In genomic region chr1:100298512-100298911, GRCh38 we compare ENCODE assay signal across 24 cellular contexts. TPM values are rescaled to one million over a fixed set of nuclear protein-coding genes. Genes with fewer than 3 reads are reported as not detected.
DNase-seq lines count a peak whose midpoint lies in the region; ATAC-seq, FAIRE-seq and TF ChIP-seq lines count a peak whose summit lies in the region.
"Had no signal": no experiment of that assay in that cellular context is flagged by ENCODE, and none has a peak within 500 bp of the region (broad histone marks: within the 10 kb centered on the region; RNA-seq: fewer than 3 reads in every experiment).

No MANE protein-coding gene starts in this region.

- in situ Hi-C loops in GM12878 (cut with MboI), result no loop called here

- H3F3A ChIP-seq in SK-N-SH (replicated peaks; ENCODE audit: insufficient read depth), result no peaks in the 10 kb centered on the region

- TF ChIP-seq EP300 in SK-N-SH (IDR thresholded peaks at IDR 0.05; ENCODE audit: borderline replicate concordance in 1 of 2, low read depth in 1 of 2, low read length in 1 of 2) (no peak), GM12878 (IDR thresholded peaks at IDR 0.05; ENCODE audit: borderline replicate concordance in 1 of 2, control insufficient read depth in 1 of 2, low read depth in 2 of 2, low read length in 2 of 2) (no peak), gastroesophageal sphincter (IDR thresholded peaks at IDR 0.05) (no peak)

- SMC1A ChIA-PET in GM12878 (lab: Charles Lee; ENCODE audit: uncharacterized antibody, unreplicated experiment), result interaction anchor here (1.0 to 1.4 kb wide), 2 partner anchors 57 to 158 kb away, joined by 3 read pairs; no protein-coding TSS in a partner anchor

- H3K9me3 Mint-ChIP-seq in nephron progenitor cell, result peaks cover 4% of the 10 kb centered on the region
- H3K9me3 Mint-ChIP-seq: HFFc6 had no signal

- H3K27me3 ChIP-seq in SK-N-SH (ENCODE audit: insufficient read depth), result no peaks in the 10 kb centered on the region
- H3K27me3 ChIP-seq in GM12878 (replicated peaks in 1 of 2; ENCODE audit: control insufficient read depth in 2 of 2, insufficient read depth in 2 of 2, low read length in 1 of 2), result no peaks in the 10 kb centered on the region
- H3K27me3 ChIP-seq in gastroesophageal sphincter, result no peaks in the 10 kb centered on the region
- H3K27me3 ChIP-seq: BLaER1 had no signal

- intact Hi-C loops in GM12878 (cut with micrococcal nuclease; ENCODE audit: unreplicated experiment), result no loop called here

- 95% methylated on average over 4 of the region's 4 CpGs for WGBS in SK-N-SH (ENCODE audit: low lambda C conversion rate)
- WGBS in GM12878 (ENCODE audit: insufficient coverage, insufficient replicate concordance, low lambda C conversion rate, missing lambda C conversion rate), result 97% methylated on average over 4 of the region's 4 CpGs
- 87 to 98% methylated on average over 4 of the region's 4 CpGs for WGBS in gastroesophageal sphincter (ENCODE audit: low coverage in 1 of 2), 2 donors

- POLR2A ChIA-PET in SK-N-SH (lab: Yijun Ruan, JAX) (no interaction called here), GM12878 (lab: Charles Lee) (interaction anchor here (1.0 kb wide), 1 partner anchor 9 kb away, joined by 3 read pairs; no protein-coding TSS in a partner anchor)

- no peak for TF ChIP-seq CTCF in SK-N-SH (IDR thresholded peaks at IDR 0.05)
- no peak for TF ChIP-seq CTCF in GM12878 (IDR thresholded peaks at IDR 0.05 in 2 of 3, conservative IDR thresholded peaks at IDR 0.05 in 1 of 3; ENCODE audit: control insufficient read depth in 2 of 3, extremely low read depth in 1 of 3, insufficient read depth in 1 of 3, low read depth in 3 of 3, low read length in 3 of 3)
- TF ChIP-seq CTCF in nephron progenitor cell (IDR thresholded peaks at IDR 0.05), result no peak
- no peak for TF ChIP-seq CTCF in gastroesophageal sphincter (IDR thresholded peaks at IDR 0.05)
- TF ChIP-seq CTCF in coronary artery (IDR thresholded peaks at IDR 0.05), result no peak

- no peaks in the 10 kb centered on the region for H3K36me3 ChIP-seq in SK-N-SH (replicated peaks in 1 of 2; ENCODE audit: control insufficient read depth in 1 of 2, insufficient read depth in 2 of 2, low read length in 1 of 2)
- H3K36me3 ChIP-seq in GM12878 (ENCODE audit: control insufficient read depth in 2 of 2, insufficient read depth in 2 of 2, low read length in 1 of 2), result no peaks in the 10 kb centered on the region
- H3K36me3 ChIP-seq in gastroesophageal sphincter, result peaks cover 0 to 16% of the 10 kb centered on the region in 2 donors

- no peak overlapping the region for H3K4me3 Mint-ChIP-seq in nephron progenitor cell
- H3K4me3 Mint-ChIP-seq: CD14-positive monocyte; CD4-positive, alpha-beta memory T cell; HFFc6; IgD-negative memory B cell had no signal

- H3K9ac ChIP-seq in SK-N-SH (no peak overlapping the region), GM12878 (ENCODE audit: control insufficient read depth, insufficient read depth, low read length) (no peak overlapping the region)
- H3K9ac ChIP-seq: BLaER1 had no signal

- peak; percentile 5 for DNase-seq in SK-N-SH
- DNase-seq in GM12878 (ENCODE audit: low read depth, low spot score), result no peak
- DNase-seq in nephron progenitor cell, result no peak
- DNase-seq in coronary artery (ENCODE audit: low spot score), result no peak
- DNase-seq: CD4-positive, alpha-beta memory T cell; DMS 273 treated with DMSO at 0.1 percent for 48 hours; DMS53; DND-41; EL; HFFc6; KBM-7 had no signal

- BruUV-seq in GM12878 (replicated peaks; lab: Mats Ljungman, UMichigan), result TSS peak; percentile 19

- H3K79me2 ChIP-seq in SK-N-SH (ENCODE audit: insufficient read depth) (no peaks in the 10 kb centered on the region), GM12878 (ENCODE audit: control insufficient read depth, insufficient read depth, low read length) (no peaks in the 10 kb centered on the region)

- H2AFZ ChIP-seq in SK-N-SH (ENCODE audit: low read depth) (no peak overlapping the region), GM12878 (ENCODE audit: control insufficient read depth, low read depth, low read length) (no peak overlapping the region)

- no peak for TF ChIP-seq RAD21 in SK-N-SH (IDR thresholded peaks at IDR 0.05; ENCODE audit: low read length)
- TF ChIP-seq RAD21 in GM12878 (IDR thresholded peaks at IDR 0.05; ENCODE audit: insufficient read depth, low read depth, low read length), result no peak

- TF ChIP-seq POLR2A in GM12878 (IDR thresholded peaks at IDR 0.05; ENCODE audit: low read depth, low read length) (no peak), gastroesophageal sphincter (IDR thresholded peaks at IDR 0.05) (no peak)

- ATAC-seq in SK-N-SH treated with all-trans-retinoic acid at 6 μM for 48 hours (no peak), GM12878 (no peak), gastroesophageal sphincter (no peak), HG02938 (IDR thresholded peaks at IDR 0.05; ENCODE audit: unreplicated experiment) (no peak)
- ATAC-seq: HCT116, HepG2 had no signal

- CTCF ChIA-PET in SK-N-SH (lab: Yijun Ruan, JAX) (interaction anchor here (0.7 to 1.7 kb wide), 2 partner anchors 12 to 52 kb away, joined by 3 to 4 read pairs; no protein-coding TSS in a partner anchor), GM12878 (lab: Yijun Ruan, JAX) (interaction anchor here (1.0 to 1.1 kb wide), 2 partner anchors 9 to 587 kb away, joined by 3 read pairs; no protein-coding TSS in a partner anchor)

- H4K20me1 ChIP-seq in SK-N-SH (ENCODE audit: insufficient read depth) (no peaks in the 10 kb centered on the region), GM12878 (ENCODE audit: control insufficient read depth, insufficient read depth) (no peaks in the 10 kb centered on the region)
- H4K20me1 ChIP-seq: BLaER1 had no signal

- no peak overlapping the region for H3K27ac ChIP-seq in SK-N-SH (ENCODE audit: low read depth in 2 of 2, low read length in 1 of 2)
- H3K27ac ChIP-seq in GM12878 (ENCODE audit: control insufficient read depth, insufficient read depth), result no peak overlapping the region
- H3K27ac ChIP-seq in gastroesophageal sphincter, result no peak overlapping the region
- no peak overlapping the region for H3K27ac ChIP-seq in coronary artery
- H3K27ac ChIP-seq: 22Rv1, BLaER1 had no signal

- H3K27me3 Mint-ChIP-seq in nephron progenitor cell (ENCODE audit: low read depth, poor library complexity), result no peaks in the 10 kb centered on the region
- H3K27me3 Mint-ChIP-seq: CD4-positive, alpha-beta memory T cell; IgD-negative memory B cell had no signal

- H3K9me2 ChIP-seq in SK-N-SH, result no peaks in the 10 kb centered on the region

- FAIRE-seq in GM12878 (lab: Jason Lieb, UNC), result no peak
- FAIRE-seq: GM12891, GM19239, H54, HepG2, HTR-8/SVneo had no signal

- no peaks in the 10 kb centered on the region for H3K4me1 Mint-ChIP-seq in nephron progenitor cell
- H3K4me1 Mint-ChIP-seq: CD14-positive monocyte, IgD-negative memory B cell had no signal

- peak overlapping the region; percentile 5 for H3K27ac Mint-ChIP-seq in nephron progenitor cell
- H3K27ac Mint-ChIP-seq: CD14-positive monocyte, HFFc6 had no signal

- H3K4me2 ChIP-seq in SK-N-SH, result no peak overlapping the region
- no peak overlapping the region for H3K4me2 ChIP-seq in GM12878 (ENCODE audit: control insufficient read depth, insufficient read depth)
- H3K4me2 ChIP-seq: BLaER1 had no signal

- RAD21 ChIA-PET in GM12878 (lab: Charles Lee; ENCODE audit: unreplicated experiment), result interaction anchor here (1.0 kb wide), 1 partner anchor 15 kb away, joined by 3 read pairs; no protein-coding TSS in a partner anchor

- peaks cover 4% of the 10 kb centered on the region for H3K36me3 Mint-ChIP-seq in nephron progenitor cell (ENCODE audit: low read depth)

- H3K4me1 ChIP-seq in SK-N-SH (ENCODE audit: control insufficient read depth in 1 of 2, insufficient read depth in 2 of 2, low read depth in 1 of 2, low read length in 1 of 2) (no peaks in the 10 kb centered on the region), GM12878 (ENCODE audit: control insufficient read depth, insufficient read depth, low read length) (no peaks in the 10 kb centered on the region), gastroesophageal sphincter (no peaks in the 10 kb centered on the region)
- H3K4me1 ChIP-seq: BLaER1 had no signal

- no peaks in the 10 kb centered on the region for H3K9me3 ChIP-seq in SK-N-SH
- H3K9me3 ChIP-seq in GM12878 (replicated peaks; ENCODE audit: control insufficient read depth, insufficient read depth, low read length), result no peaks in the 10 kb centered on the region
- H3K9me3 ChIP-seq in gastroesophageal sphincter, result no peaks in the 10 kb centered on the region
- H3K9me3 ChIP-seq: BLaER1 had no signal

- H3K4me3 ChIP-seq in SK-N-SH (ENCODE audit: low read depth in 2 of 2, low read length in 1 of 2), result no peak overlapping the region
- H3K4me3 ChIP-seq in GM12878, result no peak overlapping the region
- no peak overlapping the region for H3K4me3 ChIP-seq in gastroesophageal sphincter
- no peak overlapping the region for H3K4me3 ChIP-seq in coronary artery
- H3K4me3 ChIP-seq: BLaER1 had no signal

RNA-seq across cellular contexts. Expression of gene RTCA, which starts 32.5 kb away (rescaled TPM):
- 17.3 and 24.3 TPM in 2 replicates for polyA plus RNA-seq in SK-N-SH (2012; rRNA removed)
- polyA plus RNA-seq in SK-N-SH (2012; cell fraction: cytosol; rRNA removed), result 25.1 and 35.4 TPM in 2 replicates
- 24.7 and 31.1 TPM in 2 replicates for polyA plus RNA-seq in SK-N-SH (2012; cell fraction: nucleus; rRNA removed)
- 47.0 and 52.6 TPM in 2 replicates for total RNA-seq in GM12878 (2013; cell fraction: nucleolus; rRNA removed)
- 37.1 and 39.3 TPM in 2 replicates for total RNA-seq in GM12878 (2014; rRNA removed)
- total RNA-seq in GM12878 (2014; rRNA removed; fragmentation: Illumina TruSeq; extraction: Trizol), result 31.3 and 34.5 TPM in 2 replicates
- total RNA-seq in GM12878 (2021), result 36.3 and 37.3 TPM in 2 replicates
- 23.2 TPM for polyA plus RNA-seq in GM12878 (2011; ENCODE audit: low read depth)
- polyA plus RNA-seq in GM12878 (2011; rRNA removed), result 46.5 and 71.3 TPM in 2 replicates
- polyA plus RNA-seq in GM12878 (2011; cell fraction: cytosol; rRNA removed), result 18.6 and 21.5 TPM in 2 replicates
- 26.3 and 27.4 TPM in 2 replicates for polyA plus RNA-seq in GM12878 (2011; cell fraction: nucleus; rRNA removed)
- polyA plus RNA-seq in GM12878 (2012), result 34.4 and 38.7 TPM in 2 replicates
- polyA plus RNA-seq in GM12878 (2014; fragmentation: Illumina TruSeq; extraction: Trizol), result 29.2 and 41.4 TPM in 2 replicates
- 10 to 100 TPM; 10.3 to 23.6 TPM for polyA plus RNA-seq in GM12878 (2014; fragmentation: Nextera tagmentation; extraction: Ambion mirVana)
- 37.4 and 37.8 TPM in 2 replicates for polyA plus RNA-seq in GM12878 (2014; rRNA removed)
- polyA plus RNA-seq in GM12878 (2016; fragmentation: Nextera tagmentation; extraction: Ambion mirVana), result 10 to 100 TPM; 59.4 to 63.5 TPM
- 20.1 and 31.5 TPM in 2 replicates for polyA minus RNA-seq in GM12878 (2011; rRNA and poly(A)+ RNA removed)
- 11.1 and 12.8 TPM in 2 replicates for polyA minus RNA-seq in GM12878 (2011; cell fraction: cytosol; rRNA and poly(A)+ RNA removed)
- polyA minus RNA-seq in GM12878 (2011; cell fraction: nucleus; rRNA and poly(A)+ RNA removed), result 30.1 and 50.8 TPM in 2 replicates
- total RNA-seq in gastroesophageal sphincter, result 10 to 100 TPM; 13.2 to 27.1 (median 17.7) TPM

RNA-seq across cellular contexts. Expression of gene DBT, which starts 48.9 kb away (rescaled TPM):
- polyA plus RNA-seq in SK-N-SH (2012; rRNA removed) (2.0 and 3.6 TPM in 2 replicates), GM12878 (2011; rRNA removed) (15.9 and 29.6 TPM in 2 replicates), GM12878 (2014; fragmentation: Illumina TruSeq; extraction: Trizol) (8.8 and 9.8 TPM in 2 replicates), GM12878 (2014; fragmentation: Nextera tagmentation; extraction: Ambion mirVana) (1 to 10 TPM; 2.1 to 3.0 TPM), GM12878 (2014; rRNA removed) (3.2 and 4.3 TPM in 2 replicates), GM12878 (2016; fragmentation: Nextera tagmentation; extraction: Ambion mirVana) (1 to 10 TPM; 6.7 to 7.1 TPM)
- 2.8 and 3.5 TPM in 2 replicates for polyA plus RNA-seq in SK-N-SH (2012; cell fraction: cytosol; rRNA removed)
- polyA plus RNA-seq in SK-N-SH (2012; cell fraction: nucleus; rRNA removed), result 1.9 and 5.3 TPM in 2 replicates
- 13.7 and 18.2 TPM in 2 replicates for total RNA-seq in GM12878 (2013; cell fraction: nucleolus; rRNA removed)
- total RNA-seq in GM12878 (2014; rRNA removed) (3.8 and 4.2 TPM in 2 replicates), GM12878 (2014; rRNA removed; fragmentation: Illumina TruSeq; extraction: Trizol) (7.5 and 8.7 TPM in 2 replicates), GM12878 (2021) (7.6 and 7.7 TPM in 2 replicates), gastroesophageal sphincter (10 to 100 TPM in 3 of 4 donors, 1 to 10 TPM in 1; 8.9 to 19.0 (median 13.5) TPM)
- polyA plus RNA-seq in GM12878 (2011; ENCODE audit: low read depth), result 2.9 TPM
- 3.0 and 3.3 TPM in 2 replicates for polyA plus RNA-seq in GM12878 (2011; cell fraction: cytosol; rRNA removed)
- polyA plus RNA-seq in GM12878 (2011; cell fraction: nucleus; rRNA removed), result 2.6 and 2.9 TPM in 2 replicates
- polyA plus RNA-seq in GM12878 (2012), result 5.4 and 6.4 TPM in 2 replicates
- 4.8 and 10.1 TPM in 2 replicates for polyA minus RNA-seq in GM12878 (2011; rRNA and poly(A)+ RNA removed)
- polyA minus RNA-seq in GM12878 (2011; cell fraction: cytosol; rRNA and poly(A)+ RNA removed), result 1.9 and 4.3 TPM in 2 replicates
- polyA minus RNA-seq in GM12878 (2011; cell fraction: nucleus; rRNA and poly(A)+ RNA removed), result 4.5 and 7.7 TPM in 2 replicates

RNA-seq across cellular contexts. Expression of gene CDC14A, which starts 53.8 kb away (rescaled TPM):
- polyA plus RNA-seq in SK-N-SH (2012; rRNA removed), result 2.2 and 2.8 TPM in 2 replicates
- polyA plus RNA-seq in SK-N-SH (2012; cell fraction: cytosol; rRNA removed), result 3.1 and 3.7 TPM in 2 replicates
- polyA plus RNA-seq in SK-N-SH (2012; cell fraction: nucleus; rRNA removed), result 3.1 and 6.3 TPM in 2 replicates
- 61.9 and 72.4 TPM in 2 replicates for total RNA-seq in GM12878 (2013; cell fraction: nucleolus; rRNA removed)
- total RNA-seq in GM12878 (2014; rRNA removed), result 5.2 and 6.9 TPM in 2 replicates
- 5.9 and 7.0 TPM in 2 replicates for total RNA-seq in GM12878 (2014; rRNA removed; fragmentation: Illumina TruSeq; extraction: Trizol)
- 6.8 and 7.8 TPM in 2 replicates for total RNA-seq in GM12878 (2021)
- polyA plus RNA-seq in GM12878 (2011; ENCODE audit: low read depth), result 1.3 TPM
- polyA plus RNA-seq in GM12878 (2011; rRNA removed), result 7.1 and 9.1 TPM in 2 replicates
- polyA plus RNA-seq in GM12878 (2011; cell fraction: cytosol; rRNA removed), result 3.3 and 3.7 TPM in 2 replicates
- polyA plus RNA-seq in GM12878 (2011; cell fraction: nucleus; rRNA removed), result 10.7 and 12.9 TPM in 2 replicates
- 1.8 and 1.9 TPM in 2 replicates for polyA plus RNA-seq in GM12878 (2012)
- 5.8 and 6.5 TPM in 2 replicates for polyA plus RNA-seq in GM12878 (2014; fragmentation: Illumina TruSeq; extraction: Trizol)
- polyA plus RNA-seq in GM12878 (2014; fragmentation: Nextera tagmentation; extraction: Ambion mirVana), result 1 to 10 TPM; 1.5 to 1.9 TPM
- polyA plus RNA-seq in GM12878 (2014; rRNA removed), result 3.5 and 3.9 TPM in 2 replicates
- 1 to 10 TPM; 4.7 to 6.3 TPM for polyA plus RNA-seq in GM12878 (2016; fragmentation: Nextera tagmentation; extraction: Ambion mirVana)
- 16.2 TPM in 2 replicates for polyA minus RNA-seq in GM12878 (2011; rRNA and poly(A)+ RNA removed)
- 2.9 and 4.2 TPM in 2 replicates for polyA minus RNA-seq in GM12878 (2011; cell fraction: cytosol; rRNA and poly(A)+ RNA removed)
- polyA minus RNA-seq in GM12878 (2011; cell fraction: nucleus; rRNA and poly(A)+ RNA removed), result 24.3 and 39.7 TPM in 2 replicates
- 10 to 100 TPM in 2 of 4 donors, 1 to 10 TPM in 2; 8.6 to 20.1 (median 11.0) TPM for total RNA-seq in gastroesophageal sphincter
